ENCODE assay signal across 25 cellular contexts in the genomic region with DNA sequence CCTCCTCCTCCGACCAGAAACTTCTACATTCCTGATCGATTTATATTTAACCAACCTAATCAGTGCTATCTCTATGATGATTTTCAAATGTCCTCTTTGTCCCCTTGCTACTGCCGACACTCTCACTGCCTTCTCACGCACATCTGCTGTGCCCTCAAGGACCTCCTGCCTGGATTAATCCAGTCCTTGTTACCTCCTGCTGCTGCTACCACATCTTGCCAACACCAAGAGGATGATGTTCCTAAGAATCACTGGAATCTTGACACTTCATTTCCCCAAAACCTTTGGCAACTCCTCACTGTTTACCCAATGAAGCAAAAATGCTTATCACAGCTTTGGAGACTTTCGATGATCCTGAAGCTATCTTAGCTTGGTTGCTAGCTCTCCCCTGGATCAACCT.
"Had no signal": no experiment of that assay in that cellular context is flagged by ENCODE, and none has a peak within 500 bp of the region (broad histone marks: within the 10 kb centered on the region; RNA-seq: fewer than 3 reads in every experiment).

No MANE protein-coding gene starts in this region.

- H3K9me3 Mint-ChIP-seq: activated naive CD4-positive, alpha-beta T cell treated with anti-CD3 and anti-CD28 coated beads, Interleukin-2, amount 50 U/mL, for 24 hours; activated T-cell treated with anti-CD3 and anti-CD28 coated beads, Interleukin-2, amount 50 U/mL, for 24 hours; activated T-helper 1 cell treated with anti-CD3 and anti-CD28 coated beads, Interleukin-12 subunit alpha, Interleukin-12 subunit beta, Interleukin-2, Interleukin-4 antibody, amounts not matched to agents 30 ng/mL and 10 ng/mL and 1 ng/mL, durations not matched to agents 14 hours and 24 hours and 36 hours; central memory CD8-positive, alpha-beta T cell; T-helper 1 cell treated with Interleukin-12 subunit alpha and Interleukin-12 subunit beta and Interleukin-4 antibody, amounts not matched to agents 30 μg/mL and 1 μg/mL, for 36 hours had no signal

- H3K27me3 Mint-ChIP-seq: activated naive CD4-positive, alpha-beta T cell treated with anti-CD3 and anti-CD28 coated beads, Interleukin-2, amount 50 U/mL, for 24 hours; activated T-cell treated with anti-CD3 and anti-CD28 coated beads, Interleukin-2, amount 50 U/mL, for 24 hours; brain; central memory CD8-positive, alpha-beta T cell had no signal

- H3K9me3 ChIP-seq: SJSA1 had no signal

- H3K4me1 ChIP-seq: SJSA1 had no signal

- H3K27ac Mint-ChIP-seq: activated CD8-positive, alpha-beta T cell treated with anti-CD3 and anti-CD28 coated beads, Interleukin-2, amount 10 ng/mL, durations not matched to agents 7 days and 5 days; activated naive CD4-positive, alpha-beta T cell treated with anti-CD3 and anti-CD28 coated beads, Interleukin-2, amount 50 U/mL, for 24 hours; activated T-cell treated with anti-CD3 and anti-CD28 coated beads, Interleukin-2, amount 50 U/mL, for 24 hours; activated T-helper 1 cell treated with anti-CD3 and anti-CD28 coated beads, Interleukin-12 subunit alpha, Interleukin-12 subunit beta, Interleukin-2, Interleukin-4 antibody, amounts not matched to agents 30 ng/mL and 10 ng/mL and 1 ng/mL, durations not matched to agents 14 hours and 24 hours and 36 hours; brain; T-helper 1 cell treated with Interleukin-12 subunit alpha and Interleukin-12 subunit beta and Interleukin-4 antibody, amounts not matched to agents 30 μg/mL and 1 μg/mL, for 36 hours had no signal

- H3K4me3 Mint-ChIP-seq: activated CD8-positive, alpha-beta T cell treated with anti-CD3 and anti-CD28 coated beads, Interleukin-2, amount 10 ng/mL, durations not matched to agents 7 days and 5 days; activated naive CD4-positive, alpha-beta T cell treated with anti-CD3 and anti-CD28 coated beads, Interleukin-2, amount 50 U/mL, for 24 hours; activated T-cell treated with anti-CD3 and anti-CD28 coated beads, Interleukin-2, amount 50 U/mL, for 24 hours; activated T-helper 1 cell treated with anti-CD3 and anti-CD28 coated beads, Interleukin-12 subunit alpha, Interleukin-12 subunit beta, Interleukin-2, Interleukin-4 antibody, amounts not matched to agents 30 ng/mL and 10 ng/mL and 1 ng/mL, durations not matched to agents 14 hours and 24 hours and 36 hours; brain; central memory CD8-positive, alpha-beta T cell; T-helper 1 cell treated with Interleukin-12 subunit alpha and Interleukin-12 subunit beta and Interleukin-4 antibody, amounts not matched to agents 30 μg/mL and 1 μg/mL, for 36 hours had no signal

- H3K27ac ChIP-seq: SJSA1 had no signal

- H3K4me3 ChIP-seq: SJSA1 had no signal

- H3K4me1 Mint-ChIP-seq: activated naive CD4-positive, alpha-beta T cell treated with anti-CD3 and anti-CD28 coated beads, Interleukin-2, amount 50 U/mL, for 24 hours; brain; central memory CD8-positive, alpha-beta T cell had no signal

- DNase-seq: activated CD4-positive, alpha-beta T cell treated with anti-CD3 and anti-CD28 coated beads for 4 hours; activated CD4-positive, alpha-beta T cell treated with anti-CD3 and anti-CD28 coated beads, Interleukin-2, amount 50 U/mL, for 4 hours; activated CD8-positive, alpha-beta T cell treated with anti-CD3 and anti-CD28 coated beads, Interleukin-2, amount 10 ng/mL, durations not matched to agents 7 days and 5 days; activated effector memory CD4-positive, alpha-beta T cell treated with Interleukin-2 at 50 U/mL for 16 hours; activated naive CD4-positive, alpha-beta T cell; activated T-cell treated with anti-CD3 and anti-CD28 coated beads, Interleukin-2, amount 50 U/mL, for 24 hours; aorta; Kasumi-1; NCI-H1092; NCI-H1417 treated with DMSO at 0.1 percent for 48 hours; NCI-H1694; NCI-H2029 treated with DMSO at 0.1 percent for 48 hours; NCI-H345; NCI-H510A; PC-3; SHP77; SW 1271 had no signal

- H3K27me3 ChIP-seq: SJSA1 had no signal

- H3K36me3 Mint-ChIP-seq: activated naive CD4-positive, alpha-beta T cell treated with anti-CD3 and anti-CD28 coated beads, Interleukin-2, amount 50 U/mL, for 24 hours had no signal

- ATAC-seq: activated CD4-positive, CD25-positive, alpha-beta regulatory T cell treated with anti-CD3 and anti-CD28 coated beads, Interleukin-2, amount 50 U/mL, for 24 hours; activated CD8-positive, alpha-beta T cell treated with anti-CD3 and anti-CD28 coated beads, Interleukin-2, amount 10 ng/mL, durations not matched to agents 7 days and 5 days; PC-3; SK-N-SH treated with all-trans-retinoic acid at 6 μM for 48 hours had no signal

- H3K36me3 ChIP-seq: SJSA1 had no signal
